ENCODE assay signal across 8 cellular contexts in genomic region chr9:9352877-9353481, GRCh38.
A peak's percentile ranks its signal among the peaks of the same experiment; 100 is the strongest.
DNase-seq lines count a peak whose midpoint lies in the region; ATAC-seq and TF ChIP-seq lines count a peak whose summit lies in the region.

No MANE protein-coding gene starts in this region.

- TF ChIP-seq CTCF in DND-41 (IDR thresholded peaks at IDR 0.05; ENCODE audit: borderline replicate concordance, extremely low read depth, low read length, poor library complexity, severe bottlenecking): peak; percentile 63
- peak; percentile 71 to 83 for TF ChIP-seq CTCF in brain (conservative IDR thresholded peaks at IDR 0.05)

- H3K4me3 ChIP-seq in DND-41 (ENCODE audit: low read depth in 1 of 2, low read length in 2 of 2): no peak overlapping the region

- peaks cover 4% of the 10 kb centered on the region for H3K4me1 Mint-ChIP-seq in brain

- H3K36me3 Mint-ChIP-seq in brain: no peaks in the 10 kb centered on the region

- no peaks in the 10 kb centered on the region for H3K27me3 Mint-ChIP-seq in brain

- no peak overlapping the region for H3K27ac ChIP-seq in DND-41 (ENCODE audit: low read length)

- no peaks in the 10 kb centered on the region for H3K36me3 ChIP-seq in DND-41 (ENCODE audit: insufficient read depth, low read length)

- H3K4me1 ChIP-seq in DND-41 (ENCODE audit: insufficient read depth, low read length): no peaks in the 10 kb centered on the region

- no peak overlapping the region for H3K4me3 Mint-ChIP-seq in brain

- no peaks in the 10 kb centered on the region for H3K9me3 ChIP-seq in DND-41 (ENCODE audit: insufficient read depth, low read length, severe bottlenecking)

- no peaks in the 10 kb centered on the region for H3K9me3 Mint-ChIP-seq in brain

- H3K27ac Mint-ChIP-seq in brain: no peak overlapping the region

- H3K4me2 ChIP-seq in DND-41 (ENCODE audit: insufficient read depth, low read length): no peak overlapping the region

- DNase-seq in DND-41: no peak
- DNase-seq in midbrain (lab: John Stamatoyannopoulos, UW): peak; percentile 29
- DNase-seq in T-helper 1 cell: no peak
- DNase-seq in activated CD4-positive, alpha-beta T cell treated with anti-CD3 and anti-CD28 coated beads, Interleukin-2, amount 50 U/mL, for 48 hours: no peak
- no peak for DNase-seq in 8988T

- H3K9ac ChIP-seq in DND-41 (ENCODE audit: low read depth, low read length): no peak overlapping the region

- no peaks in the 10 kb centered on the region for H3K27me3 ChIP-seq in DND-41 (ENCODE audit: insufficient read depth, low read length, poor library complexity)

- no peak for ATAC-seq in DND-41 (ENCODE audit: insufficient read depth, low read depth)
- ATAC-seq in HG03342 (IDR thresholded peaks at IDR 0.05; ENCODE audit: unreplicated experiment): peak; percentile 51
- ATAC-seq in HG03097 (IDR thresholded peaks at IDR 0.05; ENCODE audit: low FRiP score, unreplicated experiment): no peak

- no peaks in the 10 kb centered on the region for H4K20me1 ChIP-seq in DND-41 (ENCODE audit: insufficient read depth, low read length)

- no peak overlapping the region for H2AFZ ChIP-seq in DND-41 (ENCODE audit: low read depth, low read length)

- H3K79me2 ChIP-seq in DND-41 (ENCODE audit: insufficient read depth, low read length): no peaks in the 10 kb centered on the region
